ENCODE assay signal across 13 cellular contexts in the genomic region with DNA sequence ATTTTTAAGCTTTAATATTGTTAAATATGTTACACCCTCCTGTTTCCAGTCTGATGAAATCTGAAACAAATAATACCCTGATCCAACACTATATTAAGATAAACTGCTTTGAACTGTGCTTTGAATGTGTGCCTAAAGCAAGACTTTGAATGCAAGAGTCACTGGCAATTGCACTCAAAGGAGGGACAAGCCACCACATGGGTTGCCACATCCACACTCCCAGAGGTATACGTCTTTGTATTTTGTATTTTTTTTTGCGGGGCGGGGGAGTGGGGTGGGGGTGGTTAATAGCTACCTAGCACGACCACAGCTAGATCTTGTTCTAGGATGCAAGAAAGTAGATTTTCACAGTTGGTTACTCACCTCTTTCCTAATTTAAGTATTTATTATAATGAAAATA. TPM values are rescaled to one million over a fixed set of nuclear protein-coding genes. Genes with fewer than 3 reads are reported as not detected.
DNase-seq lines count a peak whose midpoint lies in the region; ATAC-seq, FAIRE-seq and TF ChIP-seq lines count a peak whose summit lies in the region.
"Had no signal": no experiment of that assay in that cellular context is flagged by ENCODE, and none has a peak within 500 bp of the region (broad histone marks: within the 10 kb centered on the region; RNA-seq: fewer than 3 reads in every experiment).

No MANE protein-coding gene starts in this region.

- H3K4me1 ChIP-seq in liver (ENCODE audit: control insufficient read depth in 4 of 4, insufficient read depth in 4 of 4, low read length in 3 of 4) (peaks cover 4 to 25% (median 12%) of the 10 kb centered on the region in 4 donors), HepG2 (ENCODE audit: insufficient read depth, low read length) (0 out of 2 replicates have a peak, but pooled peaks cover 5% of the 10 kb centered on the region), osteoblast (ENCODE audit: insufficient read depth, low read length) (peaks cover 26% of the 10 kb centered on the region), vagina (peaks cover 5% of the 10 kb centered on the region), HAP-1 (peaks cover 45% of the 10 kb centered on the region), pancreas (no peaks in the 10 kb centered on the region)

- DNase-seq in HepG2 (ENCODE audit: low spot score), result no peak
- peak; percentile 76 for DNase-seq in osteoblast (ENCODE audit: insufficient read length, low spot score, missing footprints)
- no peak for DNase-seq in vagina (ENCODE audit: extremely low spot score in 2 of 2)
- no peak for DNase-seq in T-cell
- no peak for DNase-seq in HAP-1 (ENCODE audit: low spot score in 2 of 2)
- no peak for DNase-seq in pancreas
- DNase-seq: activated CD8-positive, alpha-beta T cell treated with anti-CD3 and anti-CD28 coated beads for 36 hours; activated naive CD4-positive, alpha-beta T cell treated with anti-CD3 and anti-CD28 coated beads, Interleukin-2, amount 50 U/mL, for 16 hours; effector CD4-positive, alpha-beta T cell; NCI-H510A had no signal

- TF ChIP-seq CTCF in liver (IDR thresholded peaks at IDR 0.05; ENCODE audit: low read depth, low read length, missing input control), result no peak
- TF ChIP-seq CTCF in HepG2 (CRISPR knock-in tag; IDR thresholded peaks at IDR 0.05), result no peak
- no peak for TF ChIP-seq CTCF in osteoblast (IDR thresholded peaks at IDR 0.05; ENCODE audit: extremely low read depth, low read depth, low read length)
- TF ChIP-seq CTCF in vagina (IDR thresholded peaks at IDR 0.05), result no peak
- no peak for TF ChIP-seq CTCF in pancreas (IDR thresholded peaks at IDR 0.05)

- TF ChIP-seq RAD21 in liver (IDR thresholded peaks at IDR 0.05) (no peak), HepG2 (CRISPR knock-in tag; IDR thresholded peaks at IDR 0.05) (no peak)

- no peaks in the 10 kb centered on the region for H3K79me2 ChIP-seq in HepG2 (ENCODE audit: insufficient read depth, low read length)
- peaks cover 44% of the 10 kb centered on the region for H3K79me2 ChIP-seq in osteoblast (ENCODE audit: insufficient read depth, low read length)

- 8% methylated on average over 4 of the region's 4 CpGs for WGBS in liver
- 0% methylated on average over 4 of the region's 4 CpGs for WGBS in HepG2 (ENCODE audit: low lambda C conversion rate)
- WGBS in pancreas, 2 donors, result 4 to 8% methylated on average over 4 of the region's 4 CpGs

- CTCF ChIA-PET in HepG2 (lab: Yijun Ruan, JAX; ENCODE audit: low intra/inter-chr PET ratio, low total read pairs) (no interaction called here), T-cell (lab: Charles Lee) (interaction anchor here (0.6 to 1.2 kb wide), 7 partner anchors 10 to 371 kb away, joined by 3 to 6 read pairs (median 3); no protein-coding TSS in a partner anchor)

- intact Hi-C loops in HepG2 (cut with micrococcal nuclease; ENCODE audit: unreplicated experiment) (no loop called here), vagina (cut with DNase I) (no loop called here), pancreas (cut with DNase I) (no loop called here)

- H3K27me3 ChIP-seq in liver (ENCODE audit: control insufficient read depth in 4 of 4, insufficient read depth in 4 of 4, low read length in 3 of 4) (peaks cover 0 to 7% (median 2%) of the 10 kb centered on the region in 4 donors), HepG2 (ENCODE audit: control insufficient read depth in 1 of 2, insufficient read depth in 2 of 2, low read length in 2 of 2) (peaks cover 2 to 70% of the 10 kb centered on the region in 2 experiments; a peak in 4 of 5 replicates), osteoblast (ENCODE audit: insufficient read depth, low read length) (no peaks in the 10 kb centered on the region), vagina (no peaks in the 10 kb centered on the region), HAP-1 (ENCODE audit: low read depth) (no peaks in the 10 kb centered on the region), pancreas (peaks cover 0 to 9% (median 2%) of the 10 kb centered on the region in 4 donors)

- no peaks in the 10 kb centered on the region for H3K9me3 Mint-ChIP-seq in T-cell
- H3K9me3 Mint-ChIP-seq: activated CD8-positive, alpha-beta T cell treated with anti-CD3 and anti-CD28 coated beads for 36 hours; stimulated activated effector memory CD8-positive, alpha-beta T cell treated with anti-CD3 and anti-CD28 coated beads, Interleukin-12 subunit alpha, Interleukin-12 subunit beta, amount 100 ng/mL, for 72 hours had no signal

- POLR2A ChIA-PET in HepG2 (lab: Yijun Ruan, JAX) (no interaction called here), T-cell (lab: Charles Lee) (interaction anchor here (0.6 to 1.1 kb wide), 2 partner anchors 14 to 236 kb away, joined by 4 read pairs; no protein-coding TSS in a partner anchor)

- H4K20me1 ChIP-seq in HepG2 (ENCODE audit: insufficient read depth, low read length) (no peaks in the 10 kb centered on the region), osteoblast (ENCODE audit: insufficient read depth, low read length) (no peaks in the 10 kb centered on the region)

- ATAC-seq in HepG2, result no peak
- no peak for ATAC-seq in T-cell (replicated peaks in 1 of 4)
- ATAC-seq in pancreas, result no peak
- ATAC-seq: activated CD8-positive, alpha-beta T cell treated with anti-CD3 and anti-CD28 coated beads for 36 hours; stimulated activated effector memory CD8-positive, alpha-beta T cell treated with anti-CD3 and anti-CD28 coated beads, Interleukin-12 subunit alpha, Interleukin-12 subunit beta, amount 100 ng/mL, for 72 hours had no signal

- no peak overlapping the region for H3K4me2 ChIP-seq in HepG2 (ENCODE audit: low read depth, low read length)
- H3K4me2 ChIP-seq in osteoblast (ENCODE audit: insufficient read depth, low read length), result peak overlapping the region; percentile 100

- H3K4me3 Mint-ChIP-seq in T-cell, result no peak overlapping the region

- H3K4me3 ChIP-seq in liver (ENCODE audit: low read depth in 1 of 3, low read length in 3 of 3) (no peak overlapping the region), HepG2 (replicated peaks in 1 of 3; ENCODE audit: insufficient read depth in 1 of 3, low read depth in 2 of 3, low read length in 3 of 3) (no peak overlapping the region), osteoblast (ENCODE audit: insufficient read depth, low read length) (peak overlapping the region; percentile 51), vagina (peak overlapping the region in 1 of 2 donors; percentile 70), HAP-1 (no peak overlapping the region), pancreas (no peak overlapping the region)

- H3K27ac ChIP-seq in liver (ENCODE audit: low read depth in 1 of 2, low read length in 2 of 2), result peak overlapping the region; percentile 66 to 67
- no peak overlapping the region for H3K27ac ChIP-seq in HepG2 (ENCODE audit: extremely low read length, insufficient read depth, low read length)
- H3K27ac ChIP-seq in cingulate gyrus (ENCODE audit: low read depth, low read length), result peak overlapping the region; percentile 87
- peak overlapping the region; percentile 90 for H3K27ac ChIP-seq in osteoblast (ENCODE audit: low read depth, low read length)
- H3K27ac ChIP-seq in vagina, result peak overlapping the region; percentile 99
- peak overlapping the region in 1 of 4 donors; percentile 48 for H3K27ac ChIP-seq in pancreas

- H2AFZ ChIP-seq in HepG2 (ENCODE audit: low read length), result no peak overlapping the region
- peak overlapping the region; percentile 43 for H2AFZ ChIP-seq in osteoblast (ENCODE audit: low read length)

- no TSS peak for BruUV-seq in HepG2 (replicated peaks; lab: Mats Ljungman, UMichigan)

- H3K36me3 ChIP-seq in liver (ENCODE audit: control insufficient read depth in 4 of 4, insufficient read depth in 3 of 4, low read depth in 1 of 4, low read length in 3 of 4) (no peaks in the 10 kb centered on the region), HepG2 (replicated peaks in 1 of 2; ENCODE audit: control insufficient read depth in 1 of 2, insufficient read depth in 2 of 2, low read length in 2 of 2) (no peaks in the 10 kb centered on the region), osteoblast (ENCODE audit: insufficient read depth, low read length) (no peaks in the 10 kb centered on the region), vagina (no peaks in the 10 kb centered on the region), HAP-1 (replicated peaks) (no peaks in the 10 kb centered on the region), pancreas (no peaks in the 10 kb centered on the region)

- no peak overlapping the region for H3K27ac Mint-ChIP-seq in T-cell
- H3K27ac Mint-ChIP-seq: activated CD8-positive, alpha-beta T cell treated with anti-CD3 and anti-CD28 coated beads for 36 hours; stimulated activated effector memory CD8-positive, alpha-beta T cell treated with anti-CD3 and anti-CD28 coated beads, Interleukin-12 subunit alpha, Interleukin-12 subunit beta, amount 100 ng/mL, for 72 hours had no signal

- peaks cover 24 to 35% (median 25%) of the 10 kb centered on the region in 3 donors for H3K4me1 Mint-ChIP-seq in T-cell

- TF ChIP-seq POLR2A in HepG2 (IDR thresholded peaks at IDR 0.05; ENCODE audit: insufficient read depth in 1 of 2, low read depth in 2 of 2, low read length in 2 of 2) (no peak), vagina (IDR thresholded peaks at IDR 0.05) (no peak)

- H3K27me3 Mint-ChIP-seq in T-cell, result peaks cover 39 to 50% of the 10 kb centered on the region in 2 donors

- no peak for FAIRE-seq in HepG2 (lab: Jason Lieb, UNC)
- no peak for FAIRE-seq in pancreas (lab: Jason Lieb, UNC)

- peaks cover 2% of the 10 kb centered on the region for H3K36me3 Mint-ChIP-seq in T-cell
- H3K36me3 Mint-ChIP-seq: stimulated activated effector memory CD8-positive, alpha-beta T cell treated with anti-CD3 and anti-CD28 coated beads, Interleukin-12 subunit alpha, Interleukin-12 subunit beta, amount 100 ng/mL, for 72 hours had no signal

- in situ Hi-C loops in HepG2 (cut with HindIII; ENCODE audit: extremely low pct_ligation_motif_present, low pct_unique_long_range_greater_than_20kb), result no loop called here
- in situ Hi-C loops in HAP-1 (cut with MboI; ENCODE audit: low sequenced_read_pairs), result no loop called here

- peak overlapping the region in 1 of 2 donors; percentile 7 for H3K9ac ChIP-seq in liver (ENCODE audit: low read depth in 1 of 2, low read length in 2 of 2)
- no peak overlapping the region for H3K9ac ChIP-seq in HepG2 (ENCODE audit: insufficient read depth, low read depth, low read length)

- TF ChIP-seq EP300 in HepG2 (IDR thresholded peaks at IDR 0.05; ENCODE audit: low read depth in 2 of 2, low read length in 2 of 2), result no peak
- no peak for TF ChIP-seq EP300 in HepG2 (CRISPR knock-in tag; IDR thresholded peaks at IDR 0.05; ENCODE audit: borderline replicate concordance)

- H3K9me3 ChIP-seq in liver (ENCODE audit: control insufficient read depth in 4 of 4, low read length in 3 of 4) (no peaks in the 10 kb centered on the region), HepG2 (ENCODE audit: low read length) (no peaks in the 10 kb centered on the region), osteoblast (ENCODE audit: low read depth, low read length) (no peaks in the 10 kb centered on the region), vagina (no peaks in the 10 kb centered on the region), HAP-1 (no peaks in the 10 kb centered on the region), pancreas (no peaks in the 10 kb centered on the region)

RNA-seq across cellular contexts. Expression of a gene that starts 1.8 kb away (rescaled TPM):
- total RNA-seq in liver (10 to 100 TPM; 35.1 to 39.6 TPM), HepG2 (2016; rRNA removed; fragmentation: Illumina TruSeq; extraction: Trizol) (not detected in 2 replicates), osteoblast (119 and 128 TPM in 2 replicates), vagina (63.6 TPM), T-cell (100 to 1,000 TPM in 1 of 5 donors, 10 to 100 TPM in 3, 1 to 10 TPM in 1; 8.9 to 106 (median 23.7) TPM), pancreas (10 to 100 TPM in 3 of 6 donors, 1 to 10 TPM in 3; 4.3 to 38.6 (median 11.2) TPM)
- polyA plus RNA-seq in liver (1 to 10 TPM; 7.6 to 9.3 TPM), HepG2 (2011; rRNA removed) (0.07 and 0.10 TPM in 2 replicates), pancreas (1 to 10 TPM; 3.8 to 5.5 TPM)
- total RNA-seq in HepG2 (2016; cell fraction: cytosol; rRNA removed; fragmentation: Illumina TruSeq; extraction: Trizol; ENCODE audit: low read depth), result 0.09 TPM in 1 of 2 replicates, not detected in the other
- 0.04 TPM in 1 of 2 replicates, not detected in the other for total RNA-seq in HepG2 (2016; cell fraction: insoluble cytoplasmic fraction; rRNA removed; fragmentation: Illumina TruSeq; extraction: Trizol)
- not detected in 2 replicates for total RNA-seq in HepG2 (2016; cell fraction: membrane; rRNA removed; fragmentation: Illumina TruSeq; extraction: Trizol)
- 0.09 TPM in 1 of 2 replicates, not detected in the other for total RNA-seq in HepG2 (2016; cell fraction: nucleus; rRNA removed; fragmentation: Illumina TruSeq; extraction: Trizol)
- polyA plus RNA-seq in HepG2 (2011; cell fraction: cytosol; rRNA removed), result 0.03 and 0.05 TPM in 2 replicates
- 0.10 and 0.16 TPM in 2 replicates for polyA plus RNA-seq in HepG2 (2011; cell fraction: nucleus; rRNA removed)
- 0.11 TPM in 1 of 2 replicates, not detected in the other for polyA plus RNA-seq in HepG2 (2012)
- polyA plus RNA-seq in HepG2 (2016; cell fraction: cytosol; fragmentation: Illumina TruSeq; extraction: Trizol; ENCODE audit: low read depth), result not detected in 2 replicates
- polyA plus RNA-seq in HepG2 (2016; cell fraction: insoluble cytoplasmic fraction; fragmentation: Illumina TruSeq; extraction: Trizol; ENCODE audit: low read depth), result 0.07 and 0.12 TPM in 2 replicates
- polyA plus RNA-seq in HepG2 (2016; cell fraction: membrane; fragmentation: Illumina TruSeq; extraction: Trizol; ENCODE audit: low read depth), result not detected in 2 replicates
- not detected in 2 replicates for polyA plus RNA-seq in HepG2 (2016; cell fraction: nucleus; fragmentation: Illumina TruSeq; extraction: Trizol; ENCODE audit: insufficient read depth, low read depth)
- 0.84 and 11.3 TPM in 2 replicates for polyA minus RNA-seq in HepG2 (2011; rRNA and poly(A)+ RNA removed; ENCODE audit: low replicate concordance)
- polyA minus RNA-seq in HepG2 (2011; cell fraction: cytosol; rRNA and poly(A)+ RNA removed), result not detected in 2 replicates
- polyA minus RNA-seq in HepG2 (2011; cell fraction: nucleus; rRNA and poly(A)+ RNA removed), result 0.13 and 0.62 TPM in 2 replicates

Comparison
In these comparisons a context has a peak if more than half of its experiments do, and no peak if none do; other contexts are left out.
1. RNA of a gene that starts 1.8 kb away (total RNA-seq): 119 to 128 TPM in osteoblast, 63.6 TPM in vagina (single experiment), 35.1 to 39.6 TPM in liver, 8.9 to 106 TPM in T-cell and 4.3 to 38.6 TPM in pancreas; 0.04 to 0.09 TPM in HepG2; every median in the first group is over 4 times any median in the second.